Comparison of ENCODE assay signal across 8 cellular contexts in genomic region chrX:153971124-153971631, GRCh38. TPM values are rescaled to one million over a fixed set of nuclear protein-coding genes. Genes with fewer than 3 reads are reported as not detected.
DNase-seq lines count a peak whose midpoint lies in the region; ATAC-seq and TF ChIP-seq lines count a peak whose summit lies in the region.

No MANE protein-coding gene starts in this region.

- H3K4me3 Mint-ChIP-seq in activated CD4-positive, alpha-beta T cell treated with anti-CD3 and anti-CD28 coated beads for 36 hours: peak overlapping the region; percentile 94

- H3K9me3 ChIP-seq in A673 (ENCODE audit: low read depth, low read length, poor library complexity, severe bottlenecking): no peaks in the 10 kb centered on the region

- H3K4me3 ChIP-seq in A673 (ENCODE audit: low read depth, low read length, poor library complexity, severe bottlenecking) (peak overlapping the region; percentile 86), choroid plexus epithelial cell (ENCODE audit: low read depth, low read length) (peak overlapping the region; percentile 83)

- no peaks in the 10 kb centered on the region for H3K9me3 Mint-ChIP-seq in activated CD4-positive, alpha-beta T cell treated with anti-CD3 and anti-CD28 coated beads for 36 hours (ENCODE audit: low read depth)

- no peaks in the 10 kb centered on the region for H3K36me3 ChIP-seq in A673 (ENCODE audit: insufficient read depth, low read length, poor library complexity, severe bottlenecking)

- H3K4me1 Mint-ChIP-seq in activated CD4-positive, alpha-beta T cell treated with anti-CD3 and anti-CD28 coated beads for 36 hours: peaks cover 37% of the 10 kb centered on the region

- H3K36me3 Mint-ChIP-seq in activated CD4-positive, alpha-beta T cell treated with anti-CD3 and anti-CD28 coated beads for 36 hours (ENCODE audit: low read depth): peaks cover 32% of the 10 kb centered on the region

- CTCF ChIA-PET in A673 (lab: Charles Lee): interaction anchor here (1.4 kb wide), 1 partner anchor 43 kb away, joined by 3 read pairs; no protein-coding TSS in a partner anchor
- CTCF ChIA-PET in activated CD4-positive, alpha-beta T cell treated with anti-CD3 and anti-CD28 coated beads for 36 hours (lab: Charles Lee): interaction anchor here (0.6 to 1.0 kb wide), 4 partner anchors 23 to 402 kb away, joined by 3 to 5 read pairs (median 3); no protein-coding TSS in a partner anchor

- peak; percentile 44 for ATAC-seq in GM18867 (IDR thresholded peaks at IDR 0.05; ENCODE audit: unreplicated experiment)
- ATAC-seq in HG03108 (IDR thresholded peaks at IDR 0.05; ENCODE audit: unreplicated experiment): peak; percentile 32
- peak; percentile 28 for ATAC-seq in activated CD4-positive, alpha-beta T cell treated with anti-CD3 and anti-CD28 coated beads for 36 hours
- peak; percentile 69 for ATAC-seq in left colon

- BruUV-seq in A673 (replicated peaks; lab: Mats Ljungman, UMichigan): TSS peak; percentile 28

- peak overlapping the region; percentile 100 for H3K27ac Mint-ChIP-seq in activated CD4-positive, alpha-beta T cell treated with anti-CD3 and anti-CD28 coated beads for 36 hours

- POLR2A ChIA-PET in A673 (lab: Charles Lee; ENCODE audit: low non-redundant PET): no interaction called here
- POLR2A ChIA-PET in activated CD4-positive, alpha-beta T cell treated with anti-CD3 and anti-CD28 coated beads for 36 hours (lab: Charles Lee): interaction anchor here (0.7 to 1.7 kb wide), 4 partner anchors 13 to 400 kb away, joined by 3 to 8 read pairs (median 4); partner anchors contain the start of gene ARHGAP4

- no peaks in the 10 kb centered on the region for H3K27me3 ChIP-seq in A673 (replicated peaks; ENCODE audit: insufficient read depth, low read depth, low read length, poor library complexity)

- intact Hi-C loops in A673 (cut with micrococcal nuclease; ENCODE audit: unreplicated experiment) (loop anchor here (1.0 to 10.0 kb wide), 2 partner anchors 43 to 424 kb away; partner anchors contain the start of gene RPL10), left colon (cut with DNase I, micrococcal nuclease) (no loop called here)
- intact Hi-C loops in activated CD4-positive, alpha-beta T cell treated with anti-CD3 and anti-CD28 coated beads for 36 hours (cut with DNase I, micrococcal nuclease): loop anchor here (1.0 to 10.0 kb wide), 10 partner anchors 43 to 791 kb away; partner anchors contain the start of genes IDH3G (in 2 of the 2), SSR4 (in 2 of the 2), ATP6AP1 (in 1 of the 2) and CCNQ (in 1 of the 2)

- TF ChIP-seq CTCF in A673 (conservative IDR thresholded peaks at IDR 0.05; ENCODE audit: low read depth, low read length) (no peak), choroid plexus epithelial cell (conservative IDR thresholded peaks at IDR 0.05; ENCODE audit: low read depth, low read length) (no peak)

- H3K27ac ChIP-seq in A673 (ENCODE audit: low read depth, low read length, poor library complexity, severe bottlenecking): peak overlapping the region; percentile 99

- H3K4me1 ChIP-seq in A673 (ENCODE audit: insufficient read depth, low read length, poor library complexity, severe bottlenecking): peaks cover 26% of the 10 kb centered on the region

- H3K27me3 Mint-ChIP-seq in activated CD4-positive, alpha-beta T cell treated with anti-CD3 and anti-CD28 coated beads for 36 hours: no peaks in the 10 kb centered on the region

- peak; percentile 95 for DNase-seq in A673 (ENCODE audit: low spot score)
- DNase-seq in NCI-H226: peak; percentile 82
- peak; percentile 92 for DNase-seq in activated CD4-positive, alpha-beta T cell treated with anti-CD3 and anti-CD28 coated beads for 36 hours
- DNase-seq in choroid plexus epithelial cell (ENCODE audit: low read depth): peak; percentile 90
- peak; percentile 91 to 92 for DNase-seq in left colon
- peak; percentile 74 to 80 for DNase-seq in stimulated activated CD4-positive, alpha-beta T cell treated with anti-CD3 and anti-CD28 coated beads, Interleukin-1b, Interleukin-23, amount 100 ng/mL, for 4 hours (ENCODE audit: low read depth in 2 of 2)

RNA-seq across cellular contexts. Expression of gene HCFC1, which starts 0.4 kb away (rescaled TPM):
- 124 and 137 TPM in 2 replicates for total RNA-seq in A673 (2021)
- 100 to 1,000 TPM in 1 of 2 experiments, 10 to 100 TPM in 1; 99.5 to 147 TPM for total RNA-seq in activated CD4-positive, alpha-beta T cell treated with anti-CD3 and anti-CD28 coated beads for 36 hours
- 10 to 100 TPM; 31.9 to 47.9 TPM for total RNA-seq in left colon

RNA-seq across cellular contexts. Expression of gene TMEM187, which starts 1.4 kb away (rescaled TPM):
- 2.8 and 6.8 TPM in 2 replicates for total RNA-seq in A673 (2021)
- total RNA-seq in activated CD4-positive, alpha-beta T cell treated with anti-CD3 and anti-CD28 coated beads for 36 hours: 1 to 10 TPM; 4.4 to 5.4 TPM
- total RNA-seq in left colon: 1 to 10 TPM; 8.4 to 9.9 TPM

RNA-seq across cellular contexts. Expression of gene RENBP, which starts 26.7 kb away (rescaled TPM):
- total RNA-seq in A673 (2021) (3.4 and 5.7 TPM in 2 replicates), left colon (1 to 10 TPM; 3.8 to 8.6 TPM)
- 1 to 10 TPM; 6.0 to 8.1 TPM for total RNA-seq in activated CD4-positive, alpha-beta T cell treated with anti-CD3 and anti-CD28 coated beads for 36 hours

RNA-seq across cellular contexts. Expression of gene NAA10, which starts 36.3 kb away (rescaled TPM):
- total RNA-seq in A673 (2021) (136 and 140 TPM in 2 replicates), left colon (10 to 100 TPM; 52.7 to 68.0 TPM)
- total RNA-seq in activated CD4-positive, alpha-beta T cell treated with anti-CD3 and anti-CD28 coated beads for 36 hours: 100 to 1,000 TPM; 108 to 115 TPM

RNA-seq across cellular contexts. Expression of gene ARHGAP4, which starts 45.1 kb away (rescaled TPM):
- total RNA-seq in A673 (2021) (43.0 and 45.7 TPM in 2 replicates), left colon (10 to 100 TPM; 26.6 to 35.5 TPM)
- total RNA-seq in activated CD4-positive, alpha-beta T cell treated with anti-CD3 and anti-CD28 coated beads for 36 hours: 100 to 1,000 TPM; 130 to 135 TPM

Comparison
In these comparisons a context has a peak if more than half of its experiments do, and no peak if none do; other contexts are left out.
1. Peak in every context shown above with its lines: DNase-seq, ATAC-seq, H3K4me3 ChIP-seq and H3K27ac ChIP-seq.
2. intact Hi-C loops: an anchor here in A673 (1.0 to 10.0 kb wide) and activated CD4-positive, alpha-beta T cell treated with anti-CD3 and anti-CD28 coated beads for 36 hours (1.0 to 10.0 kb wide); none called in left colon.